1 cellular context compared by ENCODE assay signal in the genomic region with DNA sequence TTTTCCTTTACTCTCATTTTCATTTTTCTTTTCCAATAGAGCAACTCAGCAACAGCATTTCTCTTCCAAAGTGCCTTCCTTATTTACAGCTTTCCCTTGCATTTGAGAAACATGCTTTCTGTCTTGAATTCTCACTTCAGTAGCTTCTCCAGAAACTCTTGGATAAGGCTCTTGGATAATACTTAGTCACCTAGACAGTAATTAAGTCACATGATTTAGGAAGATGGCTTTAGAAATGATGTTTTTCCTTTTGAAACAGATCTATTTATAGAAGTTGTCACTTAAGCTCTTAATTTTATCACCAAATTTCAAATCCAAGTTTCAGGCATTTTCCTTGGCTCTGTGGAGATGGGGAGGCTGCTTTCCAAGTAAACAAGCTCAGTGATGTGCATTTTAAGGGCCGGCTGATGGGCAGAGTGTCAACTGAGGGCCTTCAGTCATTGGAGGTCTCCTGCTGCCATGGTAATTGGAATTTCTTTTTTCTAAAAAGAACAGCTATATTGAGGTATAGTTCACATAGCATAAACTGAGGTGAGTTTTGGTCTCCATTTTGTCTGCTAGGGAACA.
TF ChIP-seq lines count a peak whose summit lies in the region.

No MANE protein-coding gene starts in this region.

TF ChIP-seq in K562, 482 proteins besides CTCF, POLR2A, EP300 and RAD21 (continued from another document):
- TF ChIP-seq, protein P1, sequence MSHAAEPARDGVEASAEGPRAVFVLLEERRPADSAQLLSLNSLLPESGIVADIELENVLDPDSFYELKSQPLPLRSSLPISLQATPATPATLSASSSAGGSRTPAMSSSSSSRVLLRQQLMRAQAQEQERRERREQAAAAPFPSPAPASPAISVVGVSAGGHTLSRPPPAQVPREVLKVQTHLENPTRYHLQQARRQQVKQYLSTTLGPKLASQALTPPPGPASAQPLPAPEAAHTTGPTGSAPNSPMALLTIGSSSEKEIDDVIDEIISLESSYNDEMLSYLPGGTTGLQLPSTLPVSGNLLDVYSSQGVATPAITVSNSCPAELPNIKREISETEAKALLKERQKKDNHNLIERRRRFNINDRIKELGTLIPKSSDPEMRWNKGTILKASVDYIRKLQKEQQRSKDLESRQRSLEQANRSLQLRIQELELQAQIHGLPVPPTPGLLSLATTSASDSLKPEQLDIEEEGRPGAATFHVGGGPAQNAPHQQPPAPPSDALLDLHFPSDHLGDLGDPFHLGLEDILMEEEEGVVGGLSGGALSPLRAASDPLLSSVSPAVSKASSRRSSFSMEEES (CRISPR knock-in tag; IDR thresholded peaks at IDR 0.05) = peak; percentile 28; the same call in 1 of the 2 replicates
